1 cellular context compared by ENCODE assay signal in the genomic region with DNA sequence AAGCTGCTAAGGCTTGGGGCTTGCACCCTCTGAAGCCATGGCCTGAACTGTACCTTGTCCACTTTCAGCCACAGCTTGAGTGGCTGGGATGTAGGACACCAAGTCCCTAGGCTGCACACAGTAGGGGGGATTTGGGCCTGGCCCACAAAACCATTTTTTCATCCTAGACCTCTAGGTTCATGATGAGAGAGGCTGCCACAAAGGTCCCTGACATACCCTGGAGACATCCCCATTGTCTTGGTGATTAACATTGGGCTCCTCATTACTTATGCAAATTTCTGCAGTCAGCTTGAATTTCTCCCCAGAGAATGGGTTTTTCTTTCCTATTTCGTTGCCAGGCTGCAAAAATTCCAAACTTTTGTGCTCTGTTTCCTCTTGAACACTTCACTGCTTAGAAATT.
TF ChIP-seq lines count a peak whose summit lies in the region.

No MANE protein-coding gene starts in this region.

TF ChIP-seq in H1, 55 proteins besides CTCF, POLR2A, EP300 and RAD21:
- TF ChIP-seq RXRA (IDR thresholded peaks at IDR 0.05; ENCODE audit: insufficient read depth, low read depth, low read length) = no peak
- no peak for TF ChIP-seq SIRT6 (IDR thresholded peaks at IDR 0.05; ENCODE audit: low read length)
- no peak for TF ChIP-seq CHD1 (IDR thresholded peaks at IDR 0.05; ENCODE audit: low read depth, low read length)
TF ChIP-seq in H1: peak in this region for 0.
